ENCODE assay signal across 8 cellular contexts in the genomic region with DNA sequence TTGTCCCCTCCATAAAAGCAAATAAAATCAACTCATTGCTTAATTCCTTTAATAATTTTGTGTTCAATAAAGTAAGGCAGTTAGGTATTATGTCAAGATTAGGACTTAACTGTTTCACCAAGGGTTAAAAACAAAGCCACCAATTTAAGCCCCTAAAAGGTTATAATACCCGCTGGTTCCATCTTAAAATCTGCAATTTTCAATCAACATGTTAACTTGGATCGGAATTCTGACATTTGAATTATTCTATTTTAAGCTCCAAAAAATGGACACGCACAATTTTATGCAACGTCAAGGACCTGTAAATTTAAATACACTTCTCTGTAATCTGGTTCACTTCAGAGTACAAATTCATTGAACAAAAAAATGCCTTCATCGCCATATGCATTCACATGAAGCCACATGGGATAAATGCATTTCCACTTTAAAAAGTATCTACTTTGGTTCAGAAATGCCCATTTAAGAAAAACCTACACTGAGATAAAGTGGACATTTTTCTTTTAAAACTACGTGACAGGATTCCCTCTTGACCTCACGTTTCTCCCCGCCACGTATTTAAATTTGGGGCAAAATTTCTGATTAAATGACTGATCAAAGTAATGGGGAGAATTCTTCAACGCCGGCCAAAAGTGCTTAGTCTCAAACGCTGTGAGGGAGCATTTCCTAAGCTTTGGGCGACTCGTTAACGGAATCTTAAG. TPM values are rescaled to one million over a fixed set of nuclear protein-coding genes. Genes with fewer than 3 reads are reported as not detected.
DNase-seq lines count a peak whose midpoint lies in the region; ATAC-seq and TF ChIP-seq lines count a peak whose summit lies in the region.

No MANE protein-coding gene starts in this region.

- peak overlapping the region; percentile 98 for H3K27ac ChIP-seq in cardiac muscle cell

- no peaks in the 10 kb centered on the region for H3K9me3 ChIP-seq in cardiac muscle cell (ENCODE audit: low read depth)
- no peaks in the 10 kb centered on the region for H3K9me3 ChIP-seq in T-helper 17 cell (ENCODE audit: control insufficient read depth, low read length, poor library complexity, severe bottlenecking)

- no peaks in the 10 kb centered on the region for H3K36me3 ChIP-seq in cardiac muscle cell

- peaks cover 6% of the 10 kb centered on the region for H3K36me3 Mint-ChIP-seq in T-helper 17 cell (ENCODE audit: low read depth)

- no peak for ATAC-seq in Right ventricle myocardium superior (ENCODE audit: poor library complexity)
- ATAC-seq in T-helper 17 cell, result no peak
- ATAC-seq in sciatic nerve, result peak; percentile 4
- no peak for ATAC-seq in HG02610 (IDR thresholded peaks at IDR 0.05; ENCODE audit: unreplicated experiment)
- no peak for ATAC-seq in HG03432 (IDR thresholded peaks at IDR 0.05; ENCODE audit: unreplicated experiment)

- peak overlapping the region; percentile 99 for H3K27ac Mint-ChIP-seq in T-helper 17 cell

- intact Hi-C loops in Right ventricle myocardium superior (cut with DNase I) (no loop called here), sciatic nerve (cut with DNase I) (no loop called here)

- TF ChIP-seq CTCF in cardiac muscle cell (IDR thresholded peaks at IDR 0.05; ENCODE audit: low read depth, low read length) (no peak), fibroblast of the aortic adventitia (IDR thresholded peaks at IDR 0.05; ENCODE audit: insufficient read depth, low read length) (no peak)

- H3K4me3 ChIP-seq in cardiac muscle cell, result peak overlapping the region; percentile 84
- peak overlapping the region; percentile 98 for H3K4me3 ChIP-seq in fibroblast of the aortic adventitia (ENCODE audit: low read depth, low read length)

- peak in 1 of 2 donors; percentile 4 for DNase-seq in cardiac muscle cell (ENCODE audit: low read depth in 1 of 2, low spot score in 1 of 2)
- DNase-seq in Right ventricle myocardium superior, result no peak
- DNase-seq in T-helper 17 cell, result no peak
- DNase-seq in fibroblast of the aortic adventitia (ENCODE audit: low read depth), result no peak
- no peak for DNase-seq in sciatic nerve (ENCODE audit: low spot score)
- no peak for DNase-seq in hepatic stellate cell (ENCODE audit: low spot score)

- H3K4me3 Mint-ChIP-seq in T-helper 17 cell, result peak overlapping the region; percentile 97

- H3K27me3 ChIP-seq in cardiac muscle cell, result no peaks in the 10 kb centered on the region

- H3K4me1 ChIP-seq in cardiac muscle cell (ENCODE audit: low read depth), result peaks cover 14% of the 10 kb centered on the region

- peaks cover 32% of the 10 kb centered on the region for H3K4me1 Mint-ChIP-seq in T-helper 17 cell

- no peaks in the 10 kb centered on the region for H3K27me3 Mint-ChIP-seq in T-helper 17 cell

RNA-seq across cellular contexts. Expression of gene GIN1, which starts 0.7 kb away (rescaled TPM):
- total RNA-seq in cardiac muscle cell, result 5.6 and 6.1 TPM in 2 replicates
- polyA plus RNA-seq in cardiac muscle cell, result 8.7 and 14.2 TPM in 2 replicates
- 16.2 TPM for total RNA-seq in Right ventricle myocardium superior
- total RNA-seq in T-helper 17 cell, result 1 to 10 TPM; 1.7 to 3.5 TPM
- 11.0 and 14.4 TPM in 2 replicates for total RNA-seq in fibroblast of the aortic adventitia (ENCODE audit: low replicate concordance)
- total RNA-seq in sciatic nerve, result 14.1 TPM

RNA-seq across cellular contexts. Expression of gene PPIP5K2, which starts 0.9 kb away (rescaled TPM):
- total RNA-seq in cardiac muscle cell, result 15.5 and 28.2 TPM in 2 replicates
- polyA plus RNA-seq in cardiac muscle cell, result 27.6 and 42.1 TPM in 2 replicates
- 43.9 TPM for total RNA-seq in Right ventricle myocardium superior
- 10 to 100 TPM; 45.2 to 48.7 TPM for total RNA-seq in T-helper 17 cell
- 32.1 and 71.9 TPM in 2 replicates for total RNA-seq in fibroblast of the aortic adventitia (ENCODE audit: low replicate concordance)
- 103 TPM for total RNA-seq in sciatic nerve
